In the genomic region with DNA sequence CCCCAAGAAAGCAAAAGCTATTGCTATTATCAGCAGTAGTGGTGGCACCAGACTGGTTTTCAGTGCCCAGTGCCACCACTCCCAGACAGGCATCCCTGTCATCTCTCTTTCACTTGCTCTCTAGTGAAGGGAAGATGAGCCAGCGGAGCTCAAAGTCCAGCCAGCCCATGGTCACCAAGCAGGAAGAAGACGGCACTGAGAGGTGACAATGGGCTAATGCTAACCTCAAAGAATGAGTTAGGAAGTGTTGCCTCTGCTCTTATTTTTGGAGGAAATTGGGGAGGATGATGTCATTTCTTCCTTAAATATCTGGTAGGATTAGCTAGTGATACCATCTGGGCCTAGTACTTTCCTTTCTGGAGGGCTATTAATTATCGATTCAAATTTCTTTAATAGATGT, we compare ENCODE assay signal across 23 cellular contexts. TPM values are rescaled to one million over a fixed set of nuclear protein-coding genes. Genes with fewer than 3 reads are reported as not detected.
DNase-seq lines count a peak whose midpoint lies in the region; ATAC-seq and TF ChIP-seq lines count a peak whose summit lies in the region.
"Had no signal": no experiment of that assay in that cellular context is flagged by ENCODE, and none has a peak within 500 bp of the region (broad histone marks: within the 10 kb centered on the region; RNA-seq: fewer than 3 reads in every experiment).

No MANE protein-coding gene starts in this region.

- peak overlapping the region; percentile 91 for H3K4me3 Mint-ChIP-seq in T-helper 2 cell treated with Interferon-gamma antibody and Interleukin-4, amounts not matched to agents 5 μg/mL and 100 μg/mL, for 36 hours
- peak overlapping the region; percentile 80 for H3K4me3 Mint-ChIP-seq in activated CD8-positive, alpha-beta T cell treated with anti-CD3 and anti-CD28 coated beads for 36 hours
- H3K4me3 Mint-ChIP-seq in naive thymus-derived CD4-positive, alpha-beta T cell = peak overlapping the region; percentile 40 to 84 (median 76)
- H3K4me3 Mint-ChIP-seq: HFFc6 had no signal

- H3K9me3 ChIP-seq in naive thymus-derived CD4-positive, alpha-beta T cell (ENCODE audit: control insufficient read depth in 2 of 3, low read length in 3 of 3) = no peaks in the 10 kb centered on the region
- peaks cover 5% of the 10 kb centered on the region for H3K9me3 ChIP-seq in mammary epithelial cell (replicated peaks; ENCODE audit: insufficient read depth, low read length)
- H3K9me3 ChIP-seq: mucosa of descending colon, SJSA1 had no signal

- WGBS in mammary epithelial cell (ENCODE audit: low coverage, missing lambda C conversion rate) = 97% methylated on average over 3 of the region's 3 CpGs

- H3K9ac ChIP-seq in mammary epithelial cell (ENCODE audit: insufficient read depth, low read length) = no peak overlapping the region

- ATAC-seq in activated CD8-positive, alpha-beta T cell treated with anti-CD3 and anti-CD28 coated beads for 36 hours = no peak
- no peak for ATAC-seq in naive thymus-derived CD4-positive, alpha-beta T cell
- ATAC-seq: mucosa of descending colon had no signal

- H3K36me3 Mint-ChIP-seq in T-helper 2 cell treated with Interferon-gamma antibody and Interleukin-4, amounts not matched to agents 5 μg/mL and 100 μg/mL, for 36 hours (ENCODE audit: low read depth) = peaks cover 44% of the 10 kb centered on the region
- H3K36me3 Mint-ChIP-seq in activated CD8-positive, alpha-beta T cell treated with anti-CD3 and anti-CD28 coated beads for 36 hours (ENCODE audit: low read depth) = peaks cover 48% of the 10 kb centered on the region
- peaks cover 5 to 42% (median 27%) of the 10 kb centered on the region in 5 donors for H3K36me3 Mint-ChIP-seq in naive thymus-derived CD4-positive, alpha-beta T cell

- no peak for DNase-seq in T-helper 2 cell treated with Interferon-gamma antibody and Interleukin-4, amounts not matched to agents 5 μg/mL and 100 μg/mL, for 36 hours (ENCODE audit: low spot score)
- DNase-seq in T-helper 2 cell (no peak), mammary epithelial cell (no peak), GOT3 (lab: John Stamatoyannopoulos, UW) (no peak), NCI-H82 treated with DMSO at 0.1 percent for 48 hours (lab: John Stamatoyannopoulos, UW; ENCODE audit: unreplicated experiment) (no peak)
- no peak for DNase-seq in activated CD8-positive, alpha-beta T cell treated with anti-CD3 and anti-CD28 coated beads for 36 hours
- DNase-seq in naive thymus-derived CD4-positive, alpha-beta T cell = no peak
- DNase-seq: 8988T; activated CD8-positive, alpha-beta memory T cell treated with anti-CD3 and anti-CD28 coated beads, Interleukin-2, amount 50 U/mL, for 4 hours; esophagus squamous epithelium; HFFc6; kidney glomerular epithelial cell; mucosa of descending colon; NCI-H1436 treated with DMSO at 0.1 percent for 48 hours; NCI-H226; posterior cingulate gyrus; stimulated activated CD4-positive, alpha-beta T cell treated with anti-CD3 and anti-CD28 coated beads, Interleukin-12 subunit alpha, Interleukin-12 subunit beta, amount 100 ng/mL, for 4 hours; substantia nigra had no signal

- in situ Hi-C loops in mammary epithelial cell (cut with MboI; ENCODE audit: low sequenced_read_pairs in 2 of 2) = no loop called here

- POLR2A ChIA-PET in activated CD8-positive, alpha-beta T cell treated with anti-CD3 and anti-CD28 coated beads for 36 hours (lab: Charles Lee) = interaction anchor here (1.1 kb wide), 1 partner anchor 100 kb away, joined by 5 read pairs; a partner anchor contains a TSS
- POLR2A ChIA-PET in naive thymus-derived CD4-positive, alpha-beta T cell (lab: Charles Lee) = interaction anchor here (2.0 to 2.2 kb wide), 3 partner anchors 8 to 92 kb away, joined by 7 to 13 read pairs (median 11); a partner anchor contains a TSS

- peak overlapping the region; percentile 50 for H3K27ac ChIP-seq in naive thymus-derived CD4-positive, alpha-beta T cell (ENCODE audit: low read depth, low read length)
- no peak overlapping the region for H3K27ac ChIP-seq in mammary epithelial cell (ENCODE audit: insufficient read depth, low read depth, low read length)
- H3K27ac ChIP-seq: C4-2B, coronary artery, esophagus squamous epithelium, HL-60, SJSA1 had no signal

- no peaks in the 10 kb centered on the region for H3K27me3 Mint-ChIP-seq in T-helper 2 cell treated with Interferon-gamma antibody and Interleukin-4, amounts not matched to agents 5 μg/mL and 100 μg/mL, for 36 hours (ENCODE audit: low read depth)
- H3K27me3 Mint-ChIP-seq in activated CD8-positive, alpha-beta T cell treated with anti-CD3 and anti-CD28 coated beads for 36 hours = no peaks in the 10 kb centered on the region
- no peaks in the 10 kb centered on the region for H3K27me3 Mint-ChIP-seq in naive thymus-derived CD4-positive, alpha-beta T cell

- TF ChIP-seq CTCF in GM12875 (IDR thresholded peaks at IDR 0.05; ENCODE audit: borderline replicate concordance, insufficient read depth, low read depth, low read length) (no peak), mammary epithelial cell (conservative IDR thresholded peaks at IDR 0.05 in 1 of 2, IDR thresholded peaks at IDR 0.05 in 1 of 2; ENCODE audit: extremely low read depth in 1 of 2, insufficient read depth in 1 of 2, low read depth in 1 of 2, low read length in 2 of 2) (no peak)
- TF ChIP-seq CTCF in activated CD8-positive, alpha-beta T cell treated with anti-CD3 and anti-CD28 coated beads for 36 hours (IDR thresholded peaks at IDR 0.05) = no peak

- H3K79me2 ChIP-seq in mammary epithelial cell (ENCODE audit: insufficient read depth, low read length) = no peaks in the 10 kb centered on the region

- peak overlapping the region; percentile 38 for H3K4me3 ChIP-seq in GM12875 (ENCODE audit: low read depth, low read length)
- peak overlapping the region; percentile 36 for H3K4me3 ChIP-seq in naive thymus-derived CD4-positive, alpha-beta T cell (ENCODE audit: low read length)
- H3K4me3 ChIP-seq in mammary epithelial cell (replicated peaks in 1 of 3; ENCODE audit: insufficient read depth in 1 of 3, low read depth in 2 of 3, low read length in 3 of 3) = no peak overlapping the region
- H3K4me3 ChIP-seq: coronary artery, esophagus squamous epithelium, mucosa of descending colon, SJSA1 had no signal

- H3K27me3 ChIP-seq in naive thymus-derived CD4-positive, alpha-beta T cell (ENCODE audit: control insufficient read depth in 2 of 2, insufficient read depth in 2 of 2, low read length in 2 of 2) = no peaks in the 10 kb centered on the region
- no peaks in the 10 kb centered on the region for H3K27me3 ChIP-seq in mammary epithelial cell (ENCODE audit: insufficient read depth, low read length)
- H3K27me3 ChIP-seq: esophagus squamous epithelium, SJSA1 had no signal

- H3K27ac Mint-ChIP-seq in T-helper 2 cell treated with Interferon-gamma antibody and Interleukin-4, amounts not matched to agents 5 μg/mL and 100 μg/mL, for 36 hours = peak overlapping the region; percentile 78
- H3K27ac Mint-ChIP-seq in activated CD8-positive, alpha-beta T cell treated with anti-CD3 and anti-CD28 coated beads for 36 hours = peak overlapping the region; percentile 64
- H3K27ac Mint-ChIP-seq in naive thymus-derived CD4-positive, alpha-beta T cell = peak overlapping the region; percentile 51 to 88 (median 68)
- H3K27ac Mint-ChIP-seq: HFFc6 had no signal

- no peak overlapping the region for H3K4me2 ChIP-seq in mammary epithelial cell (ENCODE audit: insufficient read depth, low read depth, low read length)

- BruUV-seq in mammary epithelial cell (replicated peaks; lab: Mats Ljungman, UMichigan) = no TSS peak

- H4K20me1 ChIP-seq in mammary epithelial cell (ENCODE audit: insufficient read depth, low read length) = no peaks in the 10 kb centered on the region

- H3K9me3 Mint-ChIP-seq in T-helper 2 cell treated with Interferon-gamma antibody and Interleukin-4, amounts not matched to agents 5 μg/mL and 100 μg/mL, for 36 hours = peaks cover 20% of the 10 kb centered on the region
- peaks cover 17% of the 10 kb centered on the region for H3K9me3 Mint-ChIP-seq in activated CD8-positive, alpha-beta T cell treated with anti-CD3 and anti-CD28 coated beads for 36 hours
- peaks cover 3 to 20% (median 16%) of the 10 kb centered on the region in 11 donors for H3K9me3 Mint-ChIP-seq in naive thymus-derived CD4-positive, alpha-beta T cell

- H3K36me3 ChIP-seq in naive thymus-derived CD4-positive, alpha-beta T cell (ENCODE audit: control insufficient read depth in 2 of 3, insufficient read depth in 3 of 3, low read length in 3 of 3) = peaks cover 0 to 10% (median 0%) of the 10 kb centered on the region in 3 experiments
- no peaks in the 10 kb centered on the region for H3K36me3 ChIP-seq in mammary epithelial cell (ENCODE audit: insufficient read depth, low read length)
- H3K36me3 ChIP-seq: esophagus squamous epithelium, SJSA1 had no signal

- dilution Hi-C loops in mammary epithelial cell (cut with HindIII; ENCODE audit: low sequenced_read_pairs) = no loop called here

- no peak overlapping the region for H2AFZ ChIP-seq in mammary epithelial cell (ENCODE audit: low read depth, low read length)

- CTCF ChIA-PET in activated CD8-positive, alpha-beta T cell treated with anti-CD3 and anti-CD28 coated beads for 36 hours (lab: Charles Lee) = interaction anchor here (1.3 to 1.6 kb wide), 2 partner anchors 24 to 383 kb away, joined by 3 to 4 read pairs; no protein-coding TSS in a partner anchor
- CTCF ChIA-PET in naive thymus-derived CD4-positive, alpha-beta T cell (lab: Charles Lee) = no interaction called here
- CTCF ChIA-PET in mammary epithelial cell (lab: Charles Lee; ENCODE audit: low non-redundant PET) = no interaction called here

- intact Hi-C loops in activated CD8-positive, alpha-beta T cell treated with anti-CD3 and anti-CD28 coated beads for 36 hours (cut with micrococcal nuclease) = loop anchor here (10.0 kb wide), 1 partner anchor 218 kb away; no protein-coding TSS in a partner anchor
- intact Hi-C loops in naive thymus-derived CD4-positive, alpha-beta T cell (cut with micrococcal nuclease) = loop anchor here (5.0 to 10.0 kb wide), 3 partner anchors 220 to 828 kb away; a partner anchor contains a TSS
- intact Hi-C loops in mammary epithelial cell (cut with micrococcal nuclease) = no loop called here

- peaks cover 21 to 45% of the 10 kb centered on the region in 2 donors for H3K4me1 ChIP-seq in naive thymus-derived CD4-positive, alpha-beta T cell (ENCODE audit: control insufficient read depth in 2 of 2, insufficient read depth in 2 of 2, low read length in 2 of 2)
- peaks cover 17% of the 10 kb centered on the region for H3K4me1 ChIP-seq in mammary epithelial cell (ENCODE audit: insufficient read depth, low read length)

- H3K4me1 Mint-ChIP-seq in T-helper 2 cell treated with Interferon-gamma antibody and Interleukin-4, amounts not matched to agents 5 μg/mL and 100 μg/mL, for 36 hours (ENCODE audit: low read depth) = peaks cover 70% of the 10 kb centered on the region
- peaks cover 58% of the 10 kb centered on the region for H3K4me1 Mint-ChIP-seq in activated CD8-positive, alpha-beta T cell treated with anti-CD3 and anti-CD28 coated beads for 36 hours (ENCODE audit: low read depth)
- peaks cover 27 to 90% (median 73%) of the 10 kb centered on the region in 7 donors for H3K4me1 Mint-ChIP-seq in naive thymus-derived CD4-positive, alpha-beta T cell

RNA-seq across cellular contexts. Expression of a gene that starts 1.7 kb away (rescaled TPM):
- 10 to 100 TPM; 78.1 to 78.3 TPM for total RNA-seq in activated CD8-positive, alpha-beta T cell treated with anti-CD3 and anti-CD28 coated beads for 36 hours
- total RNA-seq in naive thymus-derived CD4-positive, alpha-beta T cell = 100 to 1,000 TPM in 1 of 5 experiments, 10 to 100 TPM in 4; 34.5 to 120 (median 45.2) TPM
- polyA plus RNA-seq in naive thymus-derived CD4-positive, alpha-beta T cell = 10 to 100 TPM; 11.3 to 13.0 TPM
- 1 to 10 TPM in 1 of 2 donors, not detected in 1; 1.9 TPM for total RNA-seq in mammary epithelial cell
- polyA plus RNA-seq in mammary epithelial cell = 0.66 TPM
- not detected for polyA minus RNA-seq in mammary epithelial cell

RNA-seq across cellular contexts. Expression of a gene that starts 7.4 kb away (rescaled TPM):
- 10 to 100 TPM; 67.0 to 69.4 TPM for total RNA-seq in activated CD8-positive, alpha-beta T cell treated with anti-CD3 and anti-CD28 coated beads for 36 hours
- 100 to 1,000 TPM in 4 of 5 experiments, 10 to 100 TPM in 1; 97.5 to 182 (median 117) TPM for total RNA-seq in naive thymus-derived CD4-positive, alpha-beta T cell
- 100 to 1,000 TPM in 1 of 2 donors, 10 to 100 TPM in 1; 89.8 to 101 TPM for polyA plus RNA-seq in naive thymus-derived CD4-positive, alpha-beta T cell
- total RNA-seq in mammary epithelial cell = 10 to 100 TPM; 11.2 to 12.9 TPM
- polyA plus RNA-seq in mammary epithelial cell = 11.2 TPM
- 27.5 TPM for polyA minus RNA-seq in mammary epithelial cell

Comparison
In these comparisons a context has a peak if more than half of its experiments do, and no peak if none do; other contexts are left out.
1. H3K4me3 ChIP-seq: peak in GM12875 (single experiment) and naive thymus-derived CD4-positive, alpha-beta T cell (single experiment); none in mammary epithelial cell (0 of 3).
2. RNA of a gene that starts 1.7 kb away (total RNA-seq): 78.1 to 78.3 TPM in activated CD8-positive, alpha-beta T cell treated with anti-CD3 and anti-CD28 coated beads for 36 hours and 34.5 to 120 TPM in naive thymus-derived CD4-positive, alpha-beta T cell; 1.9 TPM in mammary epithelial cell; every median in the first group is over 10 times any median in the second.
3. RNA of a gene that starts 7.4 kb away (total RNA-seq): 97.5 to 182 TPM in naive thymus-derived CD4-positive, alpha-beta T cell and 67.0 to 69.4 TPM in activated CD8-positive, alpha-beta T cell treated with anti-CD3 and anti-CD28 coated beads for 36 hours; 11.2 to 12.9 TPM in mammary epithelial cell; every median in the first group is over 4 times any median in the second.
4. Peak in every context shown above with its lines, with median percentiles within 50 percentile points of each other: H3K27ac Mint-ChIP-seq and H3K4me3 Mint-ChIP-seq.